Comparison of ENCODE assay signal across 12 cellular contexts in the genomic region with DNA sequence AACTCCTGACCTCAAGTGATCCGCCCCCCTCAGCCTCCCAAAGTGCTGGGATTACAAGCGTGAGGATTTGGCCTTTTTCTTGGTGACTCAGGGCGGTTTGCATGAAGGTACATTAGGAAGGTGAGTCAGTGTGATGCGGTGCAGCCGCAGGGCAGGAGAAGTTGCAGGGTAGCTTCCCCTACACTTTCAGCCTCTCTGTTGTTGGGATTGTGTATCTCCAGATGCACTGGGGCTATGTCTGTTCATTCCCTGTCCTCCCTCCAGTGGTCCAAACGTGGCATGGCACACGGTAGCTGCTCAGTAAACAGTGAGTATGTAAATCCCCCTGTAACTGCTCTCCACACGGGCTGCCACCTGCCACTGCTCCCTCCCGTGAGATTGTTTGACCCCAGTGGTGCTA.
DNase-seq lines count a peak whose midpoint lies in the region; ATAC-seq, FAIRE-seq and TF ChIP-seq lines count a peak whose summit lies in the region.
"Had no signal": no experiment of that assay in that cellular context is flagged by ENCODE, and none has a peak within 500 bp of the region (broad histone marks: within the 10 kb centered on the region; RNA-seq: fewer than 3 reads in every experiment).

No MANE protein-coding gene starts in this region.

- TF ChIP-seq POLR2A in HepG2 (IDR thresholded peaks at IDR 0.05; ENCODE audit: insufficient read depth in 1 of 2, low read depth in 2 of 2, low read length in 2 of 2) (no peak), right lobe of liver (IDR thresholded peaks at IDR 0.05) (no peak)

- H3K4me3 Mint-ChIP-seq in mesothelial cell of epicardium: no peak overlapping the region
- H3K4me3 Mint-ChIP-seq: T-helper 1 cell treated with Interleukin-12 subunit alpha and Interleukin-12 subunit beta and Interleukin-4 antibody, amounts not matched to agents 30 μg/mL and 1 μg/mL, for 36 hours had no signal

- H3K4me3 ChIP-seq in HepG2 (replicated peaks in 1 of 3; ENCODE audit: insufficient read depth in 1 of 3, low read depth in 2 of 3, low read length in 3 of 3): no peak overlapping the region
- no peak overlapping the region for H3K4me3 ChIP-seq in right lobe of liver
- no peak overlapping the region for H3K4me3 ChIP-seq in Panc1 (ENCODE audit: low read depth in 2 of 2, low read length in 2 of 2)
- H3K4me3 ChIP-seq: BLaER1 treated with 17β-estradiol and CSF1 and Interleukin-3, amounts not matched to agents 10 nM and 100 nM had no signal

- H3K9me3 ChIP-seq in HepG2 (ENCODE audit: low read length) (no peaks in the 10 kb centered on the region), right lobe of liver (no peaks in the 10 kb centered on the region), Panc1 (ENCODE audit: control insufficient read depth, insufficient read depth, low read depth, low read length) (no peaks in the 10 kb centered on the region)
- H3K9me3 ChIP-seq: BLaER1 treated with 17β-estradiol and CSF1 and Interleukin-3, amounts not matched to agents 10 nM and 100 nM had no signal

- no peaks in the 10 kb centered on the region for H3K27me3 Mint-ChIP-seq in mesothelial cell of epicardium (ENCODE audit: low read depth)

- intact Hi-C loops in HepG2 (cut with micrococcal nuclease; ENCODE audit: unreplicated experiment) (no loop called here), right lobe of liver (cut with DNase I) (no loop called here), Panc1 (cut with micrococcal nuclease; ENCODE audit: unreplicated experiment) (loop anchor here (10.0 kb wide), 1 partner anchor 224 kb away; the partner anchor contains the start of gene SDK2)

- TF ChIP-seq CTCF in HepG2 (CRISPR knock-in tag; IDR thresholded peaks at IDR 0.05) (peak; percentile 43), right lobe of liver (IDR thresholded peaks at IDR 0.05) (no peak), Panc1 (IDR thresholded peaks at IDR 0.05) (no peak; the same call in 1 of the 2 replicates), mesothelial cell of epicardium (IDR thresholded peaks at IDR 0.05; ENCODE audit: unreplicated experiment) (no peak)

- H3K27ac Mint-ChIP-seq in mesothelial cell of epicardium: no peak overlapping the region
- H3K27ac Mint-ChIP-seq: T-helper 1 cell treated with Interleukin-12 subunit alpha and Interleukin-12 subunit beta and Interleukin-4 antibody, amounts not matched to agents 30 μg/mL and 1 μg/mL, for 36 hours had no signal

- peak; percentile 94 for ATAC-seq in HepG2
- ATAC-seq in right lobe of liver: no peak
- peak; percentile 90 for ATAC-seq in Panc1
- ATAC-seq in HG02588 (IDR thresholded peaks at IDR 0.05; ENCODE audit: unreplicated experiment): no peak

- no peak overlapping the region for H3K27ac ChIP-seq in HepG2 (ENCODE audit: extremely low read length, insufficient read depth, low read length)
- H3K27ac ChIP-seq in right lobe of liver: no peak overlapping the region
- H3K27ac ChIP-seq in Panc1 (ENCODE audit: low read length): no peak overlapping the region
- no peak overlapping the region for H3K27ac ChIP-seq in epithelial cell of prostate
- H3K27ac ChIP-seq: BLaER1 treated with 17β-estradiol and CSF1 and Interleukin-3, amounts not matched to agents 10 nM and 100 nM had no signal

- no peak overlapping the region for H3K9ac ChIP-seq in HepG2 (ENCODE audit: insufficient read depth, low read depth, low read length)
- H3K9ac ChIP-seq: BLaER1 treated with 17β-estradiol and CSF1 and Interleukin-3, amounts not matched to agents 10 nM and 100 nM had no signal

- peaks cover 6 to 37% of the 10 kb centered on the region in 2 experiments for H3K27me3 ChIP-seq in HepG2 (ENCODE audit: control insufficient read depth in 1 of 2, insufficient read depth in 2 of 2, low read length in 2 of 2)
- no peaks in the 10 kb centered on the region for H3K27me3 ChIP-seq in right lobe of liver
- H3K27me3 ChIP-seq in Panc1 (ENCODE audit: control insufficient read depth, insufficient read depth, low read length): no peaks in the 10 kb centered on the region
- H3K27me3 ChIP-seq: BLaER1 treated with 17β-estradiol and CSF1 and Interleukin-3, amounts not matched to agents 10 nM and 100 nM had no signal

- H3K4me1 ChIP-seq in HepG2 (ENCODE audit: insufficient read depth, low read length) (no peaks in the 10 kb centered on the region), right lobe of liver (no peaks in the 10 kb centered on the region), Panc1 (ENCODE audit: control insufficient read depth, insufficient read depth, low read length) (no peaks in the 10 kb centered on the region)
- H3K4me1 ChIP-seq: BLaER1 treated with 17β-estradiol and CSF1 and Interleukin-3, amounts not matched to agents 10 nM and 100 nM had no signal

- H3K36me3 ChIP-seq in HepG2 (replicated peaks in 1 of 2; ENCODE audit: control insufficient read depth in 1 of 2, insufficient read depth in 2 of 2, low read length in 2 of 2): no peaks in the 10 kb centered on the region
- no peaks in the 10 kb centered on the region for H3K36me3 ChIP-seq in right lobe of liver
- no peaks in the 10 kb centered on the region for H3K36me3 ChIP-seq in Panc1 (ENCODE audit: control insufficient read depth, insufficient read depth, low read length)

- no peak overlapping the region for H3K4me2 ChIP-seq in HepG2 (ENCODE audit: low read depth, low read length)
- H3K4me2 ChIP-seq: BLaER1 treated with 17β-estradiol and CSF1 and Interleukin-3, amounts not matched to agents 10 nM and 100 nM had no signal

- peak; percentile 70 for FAIRE-seq in HepG2 (lab: Jason Lieb, UNC)
- FAIRE-seq in urothelium cell line (lab: Jason Lieb, UNC): peak; percentile 96

- no TSS peak for BruUV-seq in HepG2 (replicated peaks; lab: Mats Ljungman, UMichigan)
- BruUV-seq in Panc1 (replicated peaks; lab: Mats Ljungman, UMichigan): no TSS peak

- H4K20me1 ChIP-seq in HepG2 (ENCODE audit: insufficient read depth, low read length): no peaks in the 10 kb centered on the region
- H4K20me1 ChIP-seq: BLaER1 treated with 17β-estradiol and CSF1 and Interleukin-3, amounts not matched to agents 10 nM and 100 nM had no signal

- H3K36me3 Mint-ChIP-seq in mesothelial cell of epicardium: peaks cover 12% of the 10 kb centered on the region

- in situ Hi-C loops in HepG2 (cut with HindIII; ENCODE audit: extremely low pct_ligation_motif_present, low pct_unique_long_range_greater_than_20kb): loop anchor here (10.0 kb wide), 1 partner anchor 294 kb away; no protein-coding TSS in a partner anchor
- in situ Hi-C loops in Panc1 (cut with HindIII; ENCODE audit: low pct_unique_long_range_greater_than_20kb, low sequenced_read_pairs): no loop called here

- peaks cover 5% of the 10 kb centered on the region for H3K4me1 Mint-ChIP-seq in mesothelial cell of epicardium

- TF ChIP-seq RAD21 in HepG2 (CRISPR knock-in tag; IDR thresholded peaks at IDR 0.05): no peak

- TF ChIP-seq EP300 in HepG2 (IDR thresholded peaks at IDR 0.05; ENCODE audit: low read depth in 2 of 2, low read length in 2 of 2) (no peak), HepG2 (CRISPR knock-in tag; IDR thresholded peaks at IDR 0.05; ENCODE audit: borderline replicate concordance) (no peak)

- H3K9me3 Mint-ChIP-seq in mesothelial cell of epicardium: no peaks in the 10 kb centered on the region
- H3K9me3 Mint-ChIP-seq: T-helper 1 cell treated with Interleukin-12 subunit alpha and Interleukin-12 subunit beta and Interleukin-4 antibody, amounts not matched to agents 30 μg/mL and 1 μg/mL, for 36 hours had no signal

- POLR2A ChIA-PET in HepG2 (lab: Yijun Ruan, JAX) (no interaction called here), Panc1 (lab: Charles Lee) (interaction anchor here (0.6 to 0.7 kb wide), 3 partner anchors 10 to 769 kb away, joined by 3 to 9 read pairs (median 7); no protein-coding TSS in a partner anchor)

- H2AFZ ChIP-seq in HepG2 (ENCODE audit: low read length): no peak overlapping the region

- CTCF ChIA-PET in HepG2 (lab: Yijun Ruan, JAX; ENCODE audit: low intra/inter-chr PET ratio, low total read pairs) (no interaction called here), Panc1 (lab: Charles Lee) (interaction anchor here (0.6 to 0.8 kb wide), 4 partner anchors 9 to 1039 kb away, joined by 3 to 7 read pairs (median 4); no protein-coding TSS in a partner anchor)

- DNase-seq in HepG2 (ENCODE audit: low spot score): peak; percentile 42
- DNase-seq in right lobe of liver: no peak
- no peak for DNase-seq in Panc1 (ENCODE audit: low read depth, low spot score)
- DNase-seq in epithelial cell of prostate (ENCODE audit: low read depth, low spot score): peak; percentile 72
- peak; percentile 72 for DNase-seq in urothelium cell line (ENCODE audit: low spot score)
- no peak for DNase-seq in mesothelial cell of epicardium (ENCODE audit: low spot score in 2 of 2, unreplicated experiment in 2 of 2)
- no peak for DNase-seq in activated CD4-positive, CD25-positive, alpha-beta regulatory T cell (lab: John Stamatoyannopoulos, UW)
- DNase-seq: activated effector memory CD4-positive, alpha-beta T cell treated with Interleukin-2 at 50 U/mL for 16 hours; NCI-H1105 had no signal

- WGBS in HepG2 (ENCODE audit: low lambda C conversion rate): 29% methylated on average over 9 of the region's 9 CpGs
- 83% methylated on average over 1 of the region's 9 CpGs for WGBS in right lobe of liver (ENCODE audit: insufficient coverage, low coverage, low lambda C conversion rate, missing lambda C conversion rate)

- H3K79me2 ChIP-seq in HepG2 (ENCODE audit: insufficient read depth, low read length): no peaks in the 10 kb centered on the region

TF ChIP-seq in HepG2, 621 proteins besides CTCF, POLR2A, EP300 and RAD21 (continues in another document):
- TF ChIP-seq TEAD3 (CRISPR knock-in tag; optimal IDR thresholded peaks at IDR 0.05; ENCODE audit: borderline replicate concordance): peak; percentile 34
- no peak for TF ChIP-seq GATAD2A (CRISPR knock-in tag; IDR thresholded peaks at IDR 0.05)
- TF ChIP-seq FOXM1 (CRISPR knock-in tag; IDR thresholded peaks at IDR 0.05): no peak
- TF ChIP-seq ZNF703 (CRISPR knock-in tag; IDR thresholded peaks at IDR 0.05; ENCODE audit: borderline replicate concordance): no peak
- TF ChIP-seq ZNF775 (CRISPR knock-in tag; IDR thresholded peaks at IDR 0.05; ENCODE audit: borderline replicate concordance): no peak
- TF ChIP-seq RBM39 (IDR thresholded peaks at IDR 0.05; ENCODE audit: low read depth, low read length, poor library complexity, severe bottlenecking): no peak
- TF ChIP-seq, protein P1, sequence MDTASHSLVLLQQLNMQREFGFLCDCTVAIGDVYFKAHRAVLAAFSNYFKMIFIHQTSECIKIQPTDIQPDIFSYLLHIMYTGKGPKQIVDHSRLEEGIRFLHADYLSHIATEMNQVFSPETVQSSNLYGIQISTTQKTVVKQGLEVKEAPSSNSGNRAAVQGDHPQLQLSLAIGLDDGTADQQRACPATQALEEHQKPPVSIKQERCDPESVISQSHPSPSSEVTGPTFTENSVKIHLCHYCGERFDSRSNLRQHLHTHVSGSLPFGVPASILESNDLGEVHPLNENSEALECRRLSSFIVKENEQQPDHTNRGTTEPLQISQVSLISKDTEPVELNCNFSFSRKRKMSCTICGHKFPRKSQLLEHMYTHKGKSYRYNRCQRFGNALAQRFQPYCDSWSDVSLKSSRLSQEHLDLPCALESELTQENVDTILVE (CRISPR knock-in tag; IDR thresholded peaks at IDR 0.05): no peak
- no peak for TF ChIP-seq ZNF557 (CRISPR knock-in tag; IDR thresholded peaks at IDR 0.05)
- no peak for TF ChIP-seq FOXA1 (IDR thresholded peaks at IDR 0.05)
- peak; percentile 67 for TF ChIP-seq FOXA1 (CRISPR knock-in tag; IDR thresholded peaks at IDR 0.05)

Comparison
In these comparisons a context has a peak if more than half of its experiments do, and no peak if none do; other contexts are left out.
1. ATAC-seq: peak in HepG2 (single experiment) and Panc1 (single experiment); none in right lobe of liver (0 of 4) and HG02588 (single experiment).
2. DNase-seq: peak in HepG2 (single experiment), epithelial cell of prostate (single experiment) and urothelium cell line (single experiment); none in right lobe of liver (0 of 3), Panc1 (single experiment), mesothelial cell of epicardium (0 of 2) and activated CD4-positive, CD25-positive, alpha-beta regulatory T cell (0 of 4).